1 cellular context compared by ENCODE assay signal in the genomic region with DNA sequence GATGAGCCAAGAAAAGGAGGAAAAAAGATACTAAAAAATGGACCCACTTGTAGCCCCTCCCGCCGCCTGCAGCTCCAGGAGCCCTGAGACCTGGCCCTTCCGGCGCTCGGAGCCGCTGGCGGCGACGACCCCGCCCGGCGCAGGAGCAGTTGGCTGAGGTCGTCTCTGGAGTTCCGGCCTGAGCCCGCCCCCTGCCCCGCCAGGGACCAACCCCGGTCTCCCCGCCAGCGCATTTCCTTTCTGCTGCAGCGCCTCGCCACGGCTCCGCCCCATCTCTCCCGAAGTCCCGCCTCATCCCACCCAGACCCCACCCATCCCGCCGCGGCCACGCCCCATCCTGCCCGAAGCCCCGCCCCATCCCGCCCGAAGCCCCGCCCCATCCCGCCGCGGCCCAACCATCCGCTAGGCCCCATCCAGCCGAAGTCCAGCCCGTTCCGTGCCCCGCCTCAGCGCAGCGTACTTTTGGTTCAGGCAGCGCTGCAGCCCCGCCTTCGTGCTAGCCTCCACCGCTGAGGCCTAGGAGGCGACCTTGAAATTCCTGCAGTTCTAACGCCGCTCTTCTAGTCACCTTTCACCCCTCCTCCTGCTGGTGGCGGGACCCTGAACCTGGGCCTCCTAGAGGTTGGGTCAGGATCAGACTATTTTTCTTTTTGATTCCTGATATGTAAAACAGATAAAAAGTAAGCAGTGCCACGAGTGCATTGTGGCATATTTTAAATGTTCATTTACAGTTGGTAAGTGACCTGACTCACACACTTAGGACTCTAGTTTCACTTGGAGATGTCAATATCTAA.
TF ChIP-seq lines count a peak whose summit lies in the region.

A gene with protein sequence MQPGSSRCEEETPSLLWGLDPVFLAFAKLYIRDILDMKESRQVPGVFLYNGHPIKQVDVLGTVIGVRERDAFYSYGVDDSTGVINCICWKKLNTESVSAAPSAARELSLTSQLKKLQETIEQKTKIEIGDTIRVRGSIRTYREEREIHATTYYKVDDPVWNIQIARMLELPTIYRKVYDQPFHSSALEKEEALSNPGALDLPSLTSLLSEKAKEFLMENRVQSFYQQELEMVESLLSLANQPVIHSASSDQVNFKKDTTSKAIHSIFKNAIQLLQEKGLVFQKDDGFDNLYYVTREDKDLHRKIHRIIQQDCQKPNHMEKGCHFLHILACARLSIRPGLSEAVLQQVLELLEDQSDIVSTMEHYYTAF (minus strand): TSS at position 132 of the 794 bp plus-strand sequence. CDS start 590 bp downstream, outside the sequence.

TF ChIP-seq in HepG2, 621 proteins besides CTCF, POLR2A, EP300 and RAD21 (continued from another document and continues in another):
- TF ChIP-seq, protein P1, sequence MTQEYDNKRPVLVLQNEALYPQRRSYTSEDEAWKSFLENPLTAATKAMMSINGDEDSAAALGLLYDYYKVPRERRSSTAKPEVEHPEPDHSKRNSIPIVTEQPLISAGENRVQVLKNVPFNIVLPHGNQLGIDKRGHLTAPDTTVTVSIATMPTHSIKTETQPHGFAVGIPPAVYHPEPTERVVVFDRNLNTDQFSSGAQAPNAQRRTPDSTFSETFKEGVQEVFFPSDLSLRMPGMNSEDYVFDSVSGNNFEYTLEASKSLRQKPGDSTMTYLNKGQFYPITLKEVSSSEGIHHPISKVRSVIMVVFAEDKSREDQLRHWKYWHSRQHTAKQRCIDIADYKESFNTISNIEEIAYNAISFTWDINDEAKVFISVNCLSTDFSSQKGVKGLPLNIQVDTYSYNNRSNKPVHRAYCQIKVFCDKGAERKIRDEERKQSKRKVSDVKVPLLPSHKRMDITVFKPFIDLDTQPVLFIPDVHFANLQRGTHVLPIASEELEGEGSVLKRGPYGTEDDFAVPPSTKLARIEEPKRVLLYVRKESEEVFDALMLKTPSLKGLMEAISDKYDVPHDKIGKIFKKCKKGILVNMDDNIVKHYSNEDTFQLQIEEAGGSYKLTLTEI (CRISPR knock-in tag; conservative IDR thresholded peaks at IDR 0.05): no peak
- TF ChIP-seq, protein P2, sequence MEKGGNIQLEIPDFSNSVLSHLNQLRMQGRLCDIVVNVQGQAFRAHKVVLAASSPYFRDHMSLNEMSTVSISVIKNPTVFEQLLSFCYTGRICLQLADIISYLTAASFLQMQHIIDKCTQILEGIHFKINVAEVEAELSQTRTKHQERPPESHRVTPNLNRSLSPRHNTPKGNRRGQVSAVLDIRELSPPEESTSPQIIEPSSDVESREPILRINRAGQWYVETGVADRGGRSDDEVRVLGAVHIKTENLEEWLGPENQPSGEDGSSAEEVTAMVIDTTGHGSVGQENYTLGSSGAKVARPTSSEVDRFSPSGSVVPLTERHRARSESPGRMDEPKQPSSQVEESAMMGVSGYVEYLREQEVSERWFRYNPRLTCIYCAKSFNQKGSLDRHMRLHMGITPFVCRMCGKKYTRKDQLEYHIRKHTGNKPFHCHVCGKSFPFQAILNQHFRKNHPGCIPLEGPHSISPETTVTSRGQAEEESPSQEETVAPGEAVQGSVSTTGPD (CRISPR knock-in tag; IDR thresholded peaks at IDR 0.05): no peak
- TF ChIP-seq KAT8 (CRISPR knock-in tag; IDR thresholded peaks at IDR 0.05): peak; percentile 78
- TF ChIP-seq, protein P3, sequence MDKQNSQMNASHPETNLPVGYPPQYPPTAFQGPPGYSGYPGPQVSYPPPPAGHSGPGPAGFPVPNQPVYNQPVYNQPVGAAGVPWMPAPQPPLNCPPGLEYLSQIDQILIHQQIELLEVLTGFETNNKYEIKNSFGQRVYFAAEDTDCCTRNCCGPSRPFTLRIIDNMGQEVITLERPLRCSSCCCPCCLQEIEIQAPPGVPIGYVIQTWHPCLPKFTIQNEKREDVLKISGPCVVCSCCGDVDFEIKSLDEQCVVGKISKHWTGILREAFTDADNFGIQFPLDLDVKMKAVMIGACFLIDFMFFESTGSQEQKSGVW (CRISPR knock-in tag; IDR thresholded peaks at IDR 0.05; ENCODE audit: borderline replicate concordance): no peak
- TF ChIP-seq REXO4 (CRISPR knock-in tag; IDR thresholded peaks at IDR 0.05; ENCODE audit: borderline replicate concordance): no peak
- no peak for TF ChIP-seq SMAD1 (CRISPR knock-in tag; IDR thresholded peaks at IDR 0.05; ENCODE audit: borderline replicate concordance, low read depth)
- TF ChIP-seq, protein P4, sequence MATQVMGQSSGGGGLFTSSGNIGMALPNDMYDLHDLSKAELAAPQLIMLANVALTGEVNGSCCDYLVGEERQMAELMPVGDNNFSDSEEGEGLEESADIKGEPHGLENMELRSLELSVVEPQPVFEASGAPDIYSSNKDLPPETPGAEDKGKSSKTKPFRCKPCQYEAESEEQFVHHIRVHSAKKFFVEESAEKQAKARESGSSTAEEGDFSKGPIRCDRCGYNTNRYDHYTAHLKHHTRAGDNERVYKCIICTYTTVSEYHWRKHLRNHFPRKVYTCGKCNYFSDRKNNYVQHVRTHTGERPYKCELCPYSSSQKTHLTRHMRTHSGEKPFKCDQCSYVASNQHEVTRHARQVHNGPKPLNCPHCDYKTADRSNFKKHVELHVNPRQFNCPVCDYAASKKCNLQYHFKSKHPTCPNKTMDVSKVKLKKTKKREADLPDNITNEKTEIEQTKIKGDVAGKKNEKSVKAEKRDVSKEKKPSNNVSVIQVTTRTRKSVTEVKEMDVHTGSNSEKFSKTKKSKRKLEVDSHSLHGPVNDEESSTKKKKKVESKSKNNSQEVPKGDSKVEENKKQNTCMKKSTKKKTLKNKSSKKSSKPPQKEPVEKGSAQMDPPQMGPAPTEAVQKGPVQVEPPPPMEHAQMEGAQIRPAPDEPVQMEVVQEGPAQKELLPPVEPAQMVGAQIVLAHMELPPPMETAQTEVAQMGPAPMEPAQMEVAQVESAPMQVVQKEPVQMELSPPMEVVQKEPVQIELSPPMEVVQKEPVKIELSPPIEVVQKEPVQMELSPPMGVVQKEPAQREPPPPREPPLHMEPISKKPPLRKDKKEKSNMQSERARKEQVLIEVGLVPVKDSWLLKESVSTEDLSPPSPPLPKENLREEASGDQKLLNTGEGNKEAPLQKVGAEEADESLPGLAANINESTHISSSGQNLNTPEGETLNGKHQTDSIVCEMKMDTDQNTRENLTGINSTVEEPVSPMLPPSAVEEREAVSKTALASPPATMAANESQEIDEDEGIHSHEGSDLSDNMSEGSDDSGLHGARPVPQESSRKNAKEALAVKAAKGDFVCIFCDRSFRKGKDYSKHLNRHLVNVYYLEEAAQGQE (IDR thresholded peaks at IDR 0.05; ENCODE audit: borderline replicate concordance in 1 of 2, low read depth in 1 of 2, low read length in 2 of 2): peak in 1 of 2 experiments; percentile 27; a peak in 1 of 4 replicates
- TF ChIP-seq NCOA1 (CRISPR knock-in tag; IDR thresholded peaks at IDR 0.05): no peak
- no peak for TF ChIP-seq RBM22 (optimal IDR thresholded peaks at IDR 0.05; ENCODE audit: low read length)
- peak; percentile 74 for TF ChIP-seq MED8 (CRISPR knock-in tag; IDR thresholded peaks at IDR 0.05; ENCODE audit: insufficient replicate concordance)
- TF ChIP-seq KLF15 (CRISPR knock-in tag; IDR thresholded peaks at IDR 0.05; ENCODE audit: borderline replicate concordance): no peak
- no peak for TF ChIP-seq GFI1 (CRISPR knock-in tag; IDR thresholded peaks at IDR 0.05; ENCODE audit: borderline replicate concordance)
- TF ChIP-seq, protein P5, sequence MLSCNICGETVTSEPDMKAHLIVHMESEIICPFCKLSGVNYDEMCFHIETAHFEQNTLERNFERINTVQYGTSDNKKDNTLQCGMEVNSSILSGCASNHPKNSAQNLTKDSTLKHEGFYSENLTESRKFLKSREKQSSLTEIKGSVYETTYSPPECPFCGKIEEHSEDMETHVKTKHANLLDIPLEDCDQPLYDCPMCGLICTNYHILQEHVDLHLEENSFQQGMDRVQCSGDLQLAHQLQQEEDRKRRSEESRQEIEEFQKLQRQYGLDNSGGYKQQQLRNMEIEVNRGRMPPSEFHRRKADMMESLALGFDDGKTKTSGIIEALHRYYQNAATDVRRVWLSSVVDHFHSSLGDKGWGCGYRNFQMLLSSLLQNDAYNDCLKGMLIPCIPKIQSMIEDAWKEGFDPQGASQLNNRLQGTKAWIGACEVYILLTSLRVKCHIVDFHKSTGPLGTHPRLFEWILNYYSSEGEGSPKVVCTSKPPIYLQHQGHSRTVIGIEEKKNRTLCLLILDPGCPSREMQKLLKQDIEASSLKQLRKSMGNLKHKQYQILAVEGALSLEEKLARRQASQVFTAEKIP (CRISPR knock-in tag; IDR thresholded peaks at IDR 0.05; ENCODE audit: borderline replicate concordance): no peak
- TF ChIP-seq, protein P6, sequence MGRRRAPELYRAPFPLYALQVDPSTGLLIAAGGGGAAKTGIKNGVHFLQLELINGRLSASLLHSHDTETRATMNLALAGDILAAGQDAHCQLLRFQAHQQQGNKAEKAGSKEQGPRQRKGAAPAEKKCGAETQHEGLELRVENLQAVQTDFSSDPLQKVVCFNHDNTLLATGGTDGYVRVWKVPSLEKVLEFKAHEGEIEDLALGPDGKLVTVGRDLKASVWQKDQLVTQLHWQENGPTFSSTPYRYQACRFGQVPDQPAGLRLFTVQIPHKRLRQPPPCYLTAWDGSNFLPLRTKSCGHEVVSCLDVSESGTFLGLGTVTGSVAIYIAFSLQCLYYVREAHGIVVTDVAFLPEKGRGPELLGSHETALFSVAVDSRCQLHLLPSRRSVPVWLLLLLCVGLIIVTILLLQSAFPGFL (CRISPR knock-in tag; IDR thresholded peaks at IDR 0.05): no peak
- TF ChIP-seq ZNF292 (CRISPR knock-in tag; IDR thresholded peaks at IDR 0.05; ENCODE audit: borderline replicate concordance, low read depth): no peak
- TF ChIP-seq KLF12 (CRISPR knock-in tag; IDR thresholded peaks at IDR 0.05; ENCODE audit: borderline replicate concordance): peak; percentile 96; the same call in 1 of the 2 replicates
- no peak for TF ChIP-seq NAIF1 (CRISPR knock-in tag; IDR thresholded peaks at IDR 0.05; ENCODE audit: borderline replicate concordance)
- TF ChIP-seq TP53 (CRISPR knock-in tag; conservative IDR thresholded peaks at IDR 0.05): no peak
- TF ChIP-seq, protein P7, sequence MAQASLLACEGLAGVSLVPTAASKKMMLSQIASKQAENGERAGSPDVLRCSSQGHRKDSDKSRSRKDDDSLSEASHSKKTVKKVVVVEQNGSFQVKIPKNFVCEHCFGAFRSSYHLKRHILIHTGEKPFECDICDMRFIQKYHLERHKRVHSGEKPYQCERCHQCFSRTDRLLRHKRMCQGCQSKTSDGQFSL (CRISPR knock-in tag; IDR thresholded peaks at IDR 0.05): 0 out of 2 replicates have a peak, but pooled peaks have one; percentile 26
- TF ChIP-seq SMC3 (IDR thresholded peaks at IDR 0.05; ENCODE audit: low read length): no peak
- no peak for TF ChIP-seq ZNF460 (CRISPR knock-in tag; IDR thresholded peaks at IDR 0.05; ENCODE audit: borderline replicate concordance)
- peak; percentile 75 for TF ChIP-seq HDAC2 (CRISPR knock-in tag; IDR thresholded peaks at IDR 0.05)
- TF ChIP-seq ZSCAN20 (CRISPR knock-in tag; IDR thresholded peaks at IDR 0.05; ENCODE audit: borderline replicate concordance): peak; percentile 91
- TF ChIP-seq PCBP2 (optimal IDR thresholded peaks at IDR 0.05; ENCODE audit: low read depth, low read length, poor library complexity, severe bottlenecking): no peak
- TF ChIP-seq, protein P8, sequence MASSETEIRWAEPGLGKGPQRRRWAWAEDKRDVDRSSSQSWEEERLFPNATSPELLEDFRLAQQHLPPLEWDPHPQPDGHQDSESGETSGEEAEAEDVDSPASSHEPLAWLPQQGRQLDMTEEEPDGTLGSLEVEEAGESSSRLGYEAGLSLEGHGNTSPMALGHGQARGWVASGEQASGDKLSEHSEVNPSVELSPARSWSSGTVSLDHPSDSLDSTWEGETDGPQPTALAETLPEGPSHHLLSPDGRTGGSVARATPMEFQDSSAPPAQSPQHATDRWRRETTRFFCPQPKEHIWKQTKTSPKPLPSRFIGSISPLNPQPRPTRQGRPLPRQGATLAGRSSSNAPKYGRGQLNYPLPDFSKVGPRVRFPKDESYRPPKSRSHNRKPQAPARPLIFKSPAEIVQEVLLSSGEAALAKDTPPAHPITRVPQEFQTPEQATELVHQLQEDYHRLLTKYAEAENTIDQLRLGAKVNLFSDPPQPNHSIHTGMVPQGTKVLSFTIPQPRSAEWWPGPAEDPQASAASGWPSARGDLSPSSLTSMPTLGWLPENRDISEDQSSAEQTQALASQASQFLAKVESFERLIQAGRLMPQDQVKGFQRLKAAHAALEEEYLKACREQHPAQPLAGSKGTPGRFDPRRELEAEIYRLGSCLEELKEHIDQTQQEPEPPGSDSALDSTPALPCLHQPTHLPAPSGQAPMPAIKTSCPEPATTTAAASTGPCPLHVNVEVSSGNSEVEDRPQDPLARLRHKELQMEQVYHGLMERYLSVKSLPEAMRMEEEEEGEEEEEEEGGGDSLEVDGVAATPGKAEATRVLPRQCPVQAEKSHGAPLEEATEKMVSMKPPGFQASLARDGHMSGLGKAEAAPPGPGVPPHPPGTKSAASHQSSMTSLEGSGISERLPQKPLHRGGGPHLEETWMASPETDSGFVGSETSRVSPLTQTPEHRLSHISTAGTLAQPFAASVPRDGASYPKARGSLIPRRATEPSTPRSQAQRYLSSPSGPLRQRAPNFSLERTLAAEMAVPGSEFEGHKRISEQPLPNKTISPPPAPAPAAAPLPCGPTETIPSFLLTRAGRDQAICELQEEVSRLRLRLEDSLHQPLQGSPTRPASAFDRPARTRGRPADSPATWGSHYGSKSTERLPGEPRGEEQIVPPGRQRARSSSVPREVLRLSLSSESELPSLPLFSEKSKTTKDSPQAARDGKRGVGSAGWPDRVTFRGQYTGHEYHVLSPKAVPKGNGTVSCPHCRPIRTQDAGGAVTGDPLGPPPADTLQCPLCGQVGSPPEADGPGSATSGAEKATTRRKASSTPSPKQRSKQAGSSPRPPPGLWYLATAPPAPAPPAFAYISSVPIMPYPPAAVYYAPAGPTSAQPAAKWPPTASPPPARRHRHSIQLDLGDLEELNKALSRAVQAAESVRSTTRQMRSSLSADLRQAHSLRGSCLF (CRISPR knock-in tag; IDR thresholded peaks at IDR 0.05; ENCODE audit: borderline replicate concordance): no peak; the same call in 1 of the 2 replicates
- TF ChIP-seq GATAD2A (CRISPR knock-in tag; IDR thresholded peaks at IDR 0.05): peak; percentile 82
- no peak; the same call in 1 of the 2 replicates for TF ChIP-seq MXD4 (CRISPR knock-in tag; IDR thresholded peaks at IDR 0.05)
- TF ChIP-seq, protein P9, sequence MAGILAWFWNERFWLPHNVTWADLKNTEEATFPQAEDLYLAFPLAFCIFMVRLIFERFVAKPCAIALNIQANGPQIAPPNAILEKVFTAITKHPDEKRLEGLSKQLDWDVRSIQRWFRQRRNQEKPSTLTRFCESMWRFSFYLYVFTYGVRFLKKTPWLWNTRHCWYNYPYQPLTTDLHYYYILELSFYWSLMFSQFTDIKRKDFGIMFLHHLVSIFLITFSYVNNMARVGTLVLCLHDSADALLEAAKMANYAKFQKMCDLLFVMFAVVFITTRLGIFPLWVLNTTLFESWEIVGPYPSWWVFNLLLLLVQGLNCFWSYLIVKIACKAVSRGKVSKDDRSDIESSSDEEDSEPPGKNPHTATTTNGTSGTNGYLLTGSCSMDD (CRISPR knock-in tag; IDR thresholded peaks at IDR 0.05): no peak
